13 cellular contexts compared by ENCODE assay signal in genomic region chr1:207839083-207839413, GRCh38.
DNase-seq lines count a peak whose midpoint lies in the region; ATAC-seq, FAIRE-seq and TF ChIP-seq lines count a peak whose summit lies in the region.
"Had no signal": no experiment of that assay in that cellular context is flagged by ENCODE, and none has a peak within 500 bp of the region (broad histone marks: within the 10 kb centered on the region; RNA-seq: fewer than 3 reads in every experiment).

No MANE protein-coding gene starts in this region.

- H3K4me3 Mint-ChIP-seq in activated naive CD4-positive, alpha-beta T cell treated with anti-CD3 and anti-CD28 coated beads for 36 hours = no peak overlapping the region
- peak overlapping the region; percentile 68 for H3K4me3 Mint-ChIP-seq in activated T-helper 17 cell treated with anti-CD3 and anti-CD28 coated beads, Interleukin-2, amount 50 U/mL, for 72 hours
- H3K4me3 Mint-ChIP-seq: GM23338 had no signal

- intact Hi-C loops in activated naive CD4-positive, alpha-beta T cell treated with anti-CD3 and anti-CD28 coated beads for 36 hours (cut with micrococcal nuclease) = no loop called here

- H3K4me1 ChIP-seq in keratinocyte (ENCODE audit: control insufficient read depth, extremely low read depth, insufficient read depth, low read length) (peaks cover 39% of the 10 kb centered on the region), tibial nerve (peaks cover 0 to 87% (median 22%) of the 10 kb centered on the region in 4 donors)

- H3K36me3 ChIP-seq in keratinocyte (ENCODE audit: control insufficient read depth in 2 of 2, extremely low read depth in 1 of 2, insufficient read depth in 2 of 2, low read length in 2 of 2) = peaks cover 18 to 28% of the 10 kb centered on the region in 2 experiments
- H3K36me3 ChIP-seq in tibial nerve = no peaks in the 10 kb centered on the region

- no peak overlapping the region for H3K4me2 ChIP-seq in keratinocyte (ENCODE audit: control insufficient read depth, extremely low read depth, insufficient read depth, low read depth, low read length)
- H3K4me2 ChIP-seq: GM23338 had no signal

- TF ChIP-seq POLR2A in tibial nerve (IDR thresholded peaks at IDR 0.05) = no peak

- no peaks in the 10 kb centered on the region for H3K9me3 ChIP-seq in keratinocyte (ENCODE audit: control insufficient read depth, low read depth, low read length)
- H3K9me3 ChIP-seq in tibial nerve = no peaks in the 10 kb centered on the region

- no peaks in the 10 kb centered on the region for H3K27me3 Mint-ChIP-seq in activated naive CD4-positive, alpha-beta T cell treated with anti-CD3 and anti-CD28 coated beads for 36 hours (ENCODE audit: low read depth)
- H3K27me3 Mint-ChIP-seq in activated T-helper 17 cell treated with anti-CD3 and anti-CD28 coated beads, Interleukin-2, amount 50 U/mL, for 72 hours = no peaks in the 10 kb centered on the region

- no peak overlapping the region for H2AFZ ChIP-seq in keratinocyte (ENCODE audit: control insufficient read depth, low read length)
- H2AFZ ChIP-seq: GM23338 had no signal

- H3K4me3 ChIP-seq in keratinocyte (ENCODE audit: control insufficient read depth in 2 of 3, extremely low read depth in 1 of 3, insufficient read depth in 2 of 3, low read depth in 1 of 3, low read length in 3 of 3) (no peak overlapping the region), tibial nerve (no peak overlapping the region)
- H3K4me3 ChIP-seq: GM23338 had no signal

- dilution Hi-C loops in keratinocyte (cut with MboI; ENCODE audit: extremely low pct_ligation_motif_present, low sequenced_read_pairs) = no loop called here

- FAIRE-seq in keratinocyte (lab: Jason Lieb, UNC) (no peak), HTR-8/SVneo (lab: Jason Lieb, UNC) (no peak)
- FAIRE-seq: GM12892 had no signal

- H3K27ac Mint-ChIP-seq in activated naive CD4-positive, alpha-beta T cell treated with anti-CD3 and anti-CD28 coated beads for 36 hours = peak overlapping the region; percentile 72
- H3K27ac Mint-ChIP-seq in activated T-helper 17 cell treated with anti-CD3 and anti-CD28 coated beads, Interleukin-2, amount 50 U/mL, for 72 hours = peak overlapping the region; percentile 94
- H3K27ac Mint-ChIP-seq: GM23338 had no signal

- peak; percentile 79 for ATAC-seq in activated T-helper 17 cell treated with anti-CD3 and anti-CD28 coated beads, Interleukin-2, amount 50 U/mL, for 72 hours (replicated peaks)
- ATAC-seq: GM23338 had no signal

- no peak for DNase-seq in activated naive CD4-positive, alpha-beta T cell treated with anti-CD3 and anti-CD28 coated beads for 36 hours
- DNase-seq in activated naive CD4-positive, alpha-beta T cell treated with Interleukin-2 at 50 U/mL for 16 hours = no peak
- DNase-seq in keratinocyte (ENCODE audit: low read depth, low spot score) (no peak), tibial nerve (ENCODE audit: low spot score in 2 of 2) (no peak), HTR-8/SVneo (ENCODE audit: insufficient read length, low spot score) (no peak), NCI-H226 (no peak), LoVo (ENCODE audit: low spot score) (no peak)
- DNase-seq: effector memory CD4-positive, alpha-beta T cell; left colon; NCI-H2107 had no signal

- H3K9me1 ChIP-seq in keratinocyte (ENCODE audit: control insufficient read depth, extremely low read depth, insufficient read depth, low read length) = peaks cover 3% of the 10 kb centered on the region

- H3K79me2 ChIP-seq in keratinocyte (ENCODE audit: control insufficient read depth, insufficient read depth, low read length) = peaks cover 88% of the 10 kb centered on the region

- no peaks in the 10 kb centered on the region for H4K20me1 ChIP-seq in keratinocyte (ENCODE audit: control insufficient read depth, extremely low read depth, insufficient read depth, low read length)

- H3K9me3 Mint-ChIP-seq in activated naive CD4-positive, alpha-beta T cell treated with anti-CD3 and anti-CD28 coated beads for 36 hours = no peaks in the 10 kb centered on the region
- H3K9me3 Mint-ChIP-seq in activated T-helper 17 cell treated with anti-CD3 and anti-CD28 coated beads, Interleukin-2, amount 50 U/mL, for 72 hours = no peaks in the 10 kb centered on the region
- H3K9me3 Mint-ChIP-seq: GM23338 had no signal

- CTCF ChIA-PET in activated naive CD4-positive, alpha-beta T cell treated with anti-CD3 and anti-CD28 coated beads for 36 hours (lab: Charles Lee) = interaction anchor here (0.9 to 1.7 kb wide), 4 partner anchors 34 to 125 kb away, joined by 4 to 6 read pairs (median 4); no protein-coding TSS in a partner anchor

- peaks cover 70% of the 10 kb centered on the region for H3K4me1 Mint-ChIP-seq in activated naive CD4-positive, alpha-beta T cell treated with anti-CD3 and anti-CD28 coated beads for 36 hours (ENCODE audit: low read depth)
- H3K4me1 Mint-ChIP-seq in activated T-helper 17 cell treated with anti-CD3 and anti-CD28 coated beads, Interleukin-2, amount 50 U/mL, for 72 hours = peaks cover 70% of the 10 kb centered on the region

- peaks cover 13% of the 10 kb centered on the region for H3K36me3 Mint-ChIP-seq in activated naive CD4-positive, alpha-beta T cell treated with anti-CD3 and anti-CD28 coated beads for 36 hours (ENCODE audit: low read depth)
- H3K36me3 Mint-ChIP-seq in activated T-helper 17 cell treated with anti-CD3 and anti-CD28 coated beads, Interleukin-2, amount 50 U/mL, for 72 hours (ENCODE audit: low read depth) = peaks cover 57% of the 10 kb centered on the region

- H3K9ac ChIP-seq in keratinocyte (ENCODE audit: control insufficient read depth, extremely low read depth, insufficient read depth, low read length) = no peak overlapping the region

- H3K27me3 ChIP-seq in keratinocyte (ENCODE audit: control insufficient read depth, extremely low read depth, insufficient read depth, low read length) = no peaks in the 10 kb centered on the region
- H3K27me3 ChIP-seq in tibial nerve = no peaks in the 10 kb centered on the region

- TF ChIP-seq CTCF in keratinocyte (optimal IDR thresholded peaks at IDR 0.05 in 1 of 3, IDR thresholded peaks at IDR 0.05 in 1 of 3, conservative IDR thresholded peaks at IDR 0.05 in 1 of 3; ENCODE audit: extremely low read depth in 1 of 3, insufficient read depth in 2 of 3, low read length in 3 of 3) (no peak), tibial nerve (IDR thresholded peaks at IDR 0.05) (no peak)

- no peak for TF ChIP-seq EP300 in tibial nerve (IDR thresholded peaks at IDR 0.05)

- H3K27ac ChIP-seq in keratinocyte (ENCODE audit: control insufficient read depth, insufficient read depth, low read length) (peak overlapping the region; percentile 71), tibial nerve (peak overlapping the region in 3 of 4 donors; percentile 28 to 71 (median 36))
